In genomic region chr19:29546583-29547190, GRCh38 we compare ENCODE assay signal across 13 cellular contexts. TPM values are rescaled to one million over a fixed set of nuclear protein-coding genes. Genes with fewer than 3 reads are reported as not detected.
"Had no signal": no experiment of that assay in that cellular context is flagged by ENCODE, and none has a peak within 500 bp of the region (broad histone marks: within the 10 kb centered on the region; RNA-seq: fewer than 3 reads in every experiment).

No MANE protein-coding gene starts in this region.

- H3K27ac ChIP-seq: upper lobe of left lung had no signal

- H3K36me3 Mint-ChIP-seq: stimulated activated naive B cell treated with anti-CD40 and anti-IgM and Interleukin-4, amounts not matched to agents 10 μg/mL and 1 μg/mL and 100 μg/mL, for 72 hours had no signal

- H3K4me1 ChIP-seq: upper lobe of left lung had no signal

- H3K4me3 Mint-ChIP-seq: activated T-cell treated with anti-CD3 and anti-CD28 coated beads, Interleukin-2, amount 50 U/mL, for 72 hours; stimulated activated naive B cell treated with anti-CD40 and anti-IgM and Interleukin-4, amounts not matched to agents 10 μg/mL and 1 μg/mL and 100 μg/mL, for 72 hours had no signal

- H3K4me1 Mint-ChIP-seq: stimulated activated naive B cell treated with anti-CD40 and anti-IgM and Interleukin-4, amounts not matched to agents 10 μg/mL and 1 μg/mL and 100 μg/mL, for 72 hours had no signal

- H3K27me3 ChIP-seq: upper lobe of left lung had no signal

- DNase-seq: activated CD4-positive, alpha-beta T cell treated with anti-CD3 and anti-CD28 coated beads, Interleukin-2, amount 50 U/mL, for 4 hours; activated naive CD4-positive, alpha-beta T cell; activated T-cell treated with anti-CD3 and anti-CD28 coated beads, Interleukin-2, amount 50 U/mL, for 72 hours; foreskin melanocyte; small intestine; stimulated activated naive B cell treated with anti-CD40 and anti-IgM and Interleukin-4, amounts not matched to agents 10 μg/mL and 1 μg/mL and 100 μg/mL, for 72 hours; T-helper 2 cell had no signal

- H3K27ac Mint-ChIP-seq: stimulated activated naive B cell treated with anti-CD40 and anti-IgM and Interleukin-4, amounts not matched to agents 10 μg/mL and 1 μg/mL and 100 μg/mL, for 72 hours had no signal

- H3K4me3 ChIP-seq: upper lobe of left lung had no signal

- H3K36me3 ChIP-seq: upper lobe of left lung had no signal

- ATAC-seq: activated CD4-positive, CD25-positive, alpha-beta regulatory T cell treated with anti-CD3 and anti-CD28 coated beads, Interleukin-2, amount 50 U/mL, for 24 hours; activated T-cell treated with anti-CD3 and anti-CD28 coated beads, Interleukin-2, amount 50 U/mL, for 72 hours; left lobe of liver; stimulated activated naive B cell treated with anti-CD40 and anti-IgM and Interleukin-4, amounts not matched to agents 10 μg/mL and 1 μg/mL and 100 μg/mL, for 72 hours had no signal

RNA-seq across cellular contexts. Expression of gene VSTM2B, which starts 20.9 kb away (rescaled TPM):
- total RNA-seq: activated T-cell treated with anti-CD3 and anti-CD28 coated beads, Interleukin-2, amount 50 U/mL, for 72 hours; astrocyte; left lobe of liver; osteocyte; renal cortical epithelial cell; upper lobe of left lung had no signal
